ENCODE assay signal across 8 cellular contexts in the genomic region with DNA sequence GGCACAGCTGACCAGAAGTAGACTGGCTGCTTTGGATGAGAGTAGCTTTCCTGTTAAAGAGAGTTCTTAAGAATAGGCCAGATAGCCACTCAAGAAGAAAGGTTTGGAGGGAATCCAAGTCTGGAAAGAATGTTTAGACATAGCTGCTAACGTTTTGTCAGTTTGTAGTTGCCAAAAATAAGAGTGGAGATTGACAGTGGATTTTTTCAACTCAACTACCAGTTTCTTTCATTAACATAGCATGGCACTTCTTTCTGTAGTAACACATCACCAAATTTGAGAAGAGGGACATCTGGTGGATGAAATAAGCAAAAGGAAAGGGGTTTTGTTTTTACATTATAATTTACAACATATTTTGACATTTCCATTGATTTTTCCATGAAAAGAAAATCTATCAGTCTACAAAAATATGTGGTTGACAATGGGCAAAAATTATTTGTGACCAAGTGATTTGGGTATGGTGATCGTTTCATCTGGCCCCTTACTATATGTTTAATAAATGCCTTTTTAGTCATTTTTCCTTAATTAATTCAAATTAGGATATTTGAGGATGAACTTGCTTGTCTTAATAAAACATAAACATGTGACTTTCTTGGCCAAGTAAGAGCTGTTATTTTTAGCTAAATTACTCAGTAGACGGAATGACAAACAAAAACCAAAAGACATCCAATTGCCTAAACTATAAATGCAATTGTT.
DNase-seq lines count a peak whose midpoint lies in the region; ATAC-seq, FAIRE-seq and TF ChIP-seq lines count a peak whose summit lies in the region.

No MANE protein-coding gene starts in this region.

- no peak overlapping the region for H3K27ac Mint-ChIP-seq in WTC11
- no peak overlapping the region for H3K27ac Mint-ChIP-seq in activated CD8-positive, alpha-beta T cell treated with anti-CD3 and anti-CD28 coated beads, Interleukin-2, amount 10 ng/mL, durations not matched to agents 7 days and 5 days

- TF ChIP-seq CTCF in AG10803 (conservative IDR thresholded peaks at IDR 0.05; ENCODE audit: low read length) (peak; percentile 60), WTC11 (IDR thresholded peaks at IDR 0.05) (no peak)

- no peak overlapping the region for H3K4me3 Mint-ChIP-seq in WTC11
- no peak overlapping the region for H3K4me3 Mint-ChIP-seq in activated CD8-positive, alpha-beta T cell treated with anti-CD3 and anti-CD28 coated beads, Interleukin-2, amount 10 ng/mL, durations not matched to agents 7 days and 5 days

- H3K4me3 ChIP-seq in AG10803 (ENCODE audit: low read length) = no peak overlapping the region

- peak; percentile 40 for DNase-seq in AG10803 (ENCODE audit: low read depth)
- no peak for DNase-seq in H54 (ENCODE audit: insufficient read length, low spot score)
- no peak for DNase-seq in WTC11 (ENCODE audit: low spot score)
- no peak for DNase-seq in left colon
- no peak for DNase-seq in activated CD8-positive, alpha-beta T cell treated with anti-CD3 and anti-CD28 coated beads, Interleukin-2, amount 10 ng/mL, durations not matched to agents 7 days and 5 days

- H3K36me3 Mint-ChIP-seq in WTC11 = no peaks in the 10 kb centered on the region
- H3K36me3 Mint-ChIP-seq in activated CD8-positive, alpha-beta T cell treated with anti-CD3 and anti-CD28 coated beads, Interleukin-2, amount 10 ng/mL, durations not matched to agents 7 days and 5 days (ENCODE audit: low read depth) = no peaks in the 10 kb centered on the region

- peak; percentile 75 for FAIRE-seq in H54 (lab: Jason Lieb, UNC)

- CTCF ChIA-PET in WTC11 (lab: Charles Lee) = interaction anchor here (1.0 to 2.7 kb wide), 3 partner anchors 10 to 115 kb away, joined by 3 to 25 read pairs (median 7); no protein-coding TSS in a partner anchor
- CTCF ChIA-PET in activated CD8-positive, alpha-beta T cell treated with anti-CD3 and anti-CD28 coated beads, Interleukin-2, amount 10 ng/mL, durations not matched to agents 7 days and 5 days (lab: Charles Lee) = interaction anchor here (0.7 to 1.8 kb wide), 2 partner anchors 10 to 116 kb away, joined by 3 read pairs; no protein-coding TSS in a partner anchor

- intact Hi-C loops in left colon (cut with DNase I, micrococcal nuclease) = no loop called here

- peaks cover 6% of the 10 kb centered on the region for H3K27me3 Mint-ChIP-seq in WTC11 (ENCODE audit: low read depth)
- no peaks in the 10 kb centered on the region for H3K27me3 Mint-ChIP-seq in activated CD8-positive, alpha-beta T cell treated with anti-CD3 and anti-CD28 coated beads, Interleukin-2, amount 10 ng/mL, durations not matched to agents 7 days and 5 days (ENCODE audit: low read depth)

- no peak for TF ChIP-seq POLR2A in H54 (IDR thresholded peaks at IDR 0.05; ENCODE audit: low read depth, low read length)

- peaks cover under 1% of the 10 kb centered on the region for H3K4me1 Mint-ChIP-seq in WTC11
- no peaks in the 10 kb centered on the region for H3K4me1 Mint-ChIP-seq in activated CD8-positive, alpha-beta T cell treated with anti-CD3 and anti-CD28 coated beads, Interleukin-2, amount 10 ng/mL, durations not matched to agents 7 days and 5 days (ENCODE audit: low read depth)

- ATAC-seq in WTC11 (peak; percentile 24; the same call in 1 of the 2 replicates), left colon (peak; percentile 61), GM19467 (IDR thresholded peaks at IDR 0.05; ENCODE audit: unreplicated experiment) (no peak), GM21367 (IDR thresholded peaks at IDR 0.05; ENCODE audit: unreplicated experiment) (no peak), GM21619 (IDR thresholded peaks at IDR 0.05; ENCODE audit: unreplicated experiment) (no peak)
- no peak for ATAC-seq in activated CD8-positive, alpha-beta T cell treated with anti-CD3 and anti-CD28 coated beads, Interleukin-2, amount 10 ng/mL, durations not matched to agents 7 days and 5 days

- no peaks in the 10 kb centered on the region for H3K9me3 Mint-ChIP-seq in WTC11
- no peaks in the 10 kb centered on the region for H3K9me3 Mint-ChIP-seq in activated CD8-positive, alpha-beta T cell treated with anti-CD3 and anti-CD28 coated beads, Interleukin-2, amount 10 ng/mL, durations not matched to agents 7 days and 5 days (ENCODE audit: insufficient read depth)

- POLR2A ChIA-PET in WTC11 (lab: Charles Lee) = no interaction called here
- POLR2A ChIA-PET in activated CD8-positive, alpha-beta T cell treated with anti-CD3 and anti-CD28 coated beads, Interleukin-2, amount 10 ng/mL, durations not matched to agents 7 days and 5 days (lab: Charles Lee) = no interaction called here

TF ChIP-seq in WTC11, 78 proteins besides CTCF, POLR2A, EP300 and RAD21:
- no peak for TF ChIP-seq ZNF671 (CRISPR knock-in tag; IDR thresholded peaks at IDR 0.05)
- peak; percentile 73; the same call in 1 of the 2 replicates for TF ChIP-seq ZNF317 (CRISPR knock-in tag; IDR thresholded peaks at IDR 0.05; ENCODE audit: borderline replicate concordance, low read depth)
- no peak for TF ChIP-seq TP53 (CRISPR knock-in tag; IDR thresholded peaks at IDR 0.05)
- TF ChIP-seq IRF2 (CRISPR knock-in tag; IDR thresholded peaks at IDR 0.05; ENCODE audit: borderline replicate concordance, low read depth) = no peak
TF ChIP-seq in WTC11: peak in this region for 1.

Comparison
In these comparisons a context has a peak if more than half of its experiments do, and no peak if none do; other contexts are left out.
1. ATAC-seq: peak in WTC11 (single experiment) and left colon (single experiment); none in GM19467 (single experiment), activated CD8-positive, alpha-beta T cell treated with anti-CD3 and anti-CD28 coated beads, Interleukin-2, amount 10 ng/mL, durations not matched to agents 7 days and 5 days (single experiment), GM21367 (single experiment) and GM21619 (single experiment).